Comparison of ENCODE assay signal across 22 cellular contexts in genomic region chr1:103063911-103064310, GRCh38. TPM values are rescaled to one million over a fixed set of nuclear protein-coding genes. Genes with fewer than 3 reads are reported as not detected.
"Had no signal": no experiment of that assay in that cellular context is flagged by ENCODE, and none has a peak within 500 bp of the region (broad histone marks: within the 10 kb centered on the region; RNA-seq: fewer than 3 reads in every experiment).

No MANE protein-coding gene starts in this region.

- DNase-seq: activated CD4-positive, alpha-beta T cell treated with anti-CD3 and anti-CD28 coated beads for 4 hours; activated CD4-positive, alpha-beta T cell treated with anti-CD3 and anti-CD28 coated beads, Interleukin-2, amount 50 U/mL, for 4 hours; activated naive CD4-positive, alpha-beta T cell; activated T-cell treated with anti-CD3 and anti-CD28 coated beads for 4 hours; activated T-cell treated with anti-CD3 and anti-CD28 coated beads, Interleukin-2, amount 50 U/mL, for 72 hours; aorta; body of pancreas; cortex of kidney; glutamatergic neuron; islet precursor cell; left ventricle myocardium superior; naive thymus-derived CD4-positive, alpha-beta T cell; stimulated activated naive CD4-positive, alpha-beta T cell treated with Interleukin-2 at 50 U/mL for 16 hours; T-helper 1 cell had no signal

- H3K9me3 ChIP-seq: body of pancreas, right atrium auricular region, spleen, tibial nerve had no signal

- H3K27ac ChIP-seq: body of pancreas, parathyroid adenoma, right atrium auricular region, spleen, tibial nerve, VCaP had no signal

- H3K9ac ChIP-seq: parathyroid adenoma had no signal

- H3K4me3 ChIP-seq: body of pancreas, right atrium auricular region, spleen, tibial nerve had no signal

- H3K79me2 ChIP-seq: parathyroid adenoma had no signal

- H3K27me3 ChIP-seq: body of pancreas, right atrium auricular region, spleen, tibial nerve had no signal

- H3K36me3 ChIP-seq: right atrium auricular region, spleen, tibial nerve had no signal

- H3K4me1 ChIP-seq: body of pancreas, parathyroid adenoma, right atrium auricular region, spleen, tibial nerve had no signal

- H2AFZ ChIP-seq: parathyroid adenoma had no signal

- ATAC-seq: activated naive CD4-positive, alpha-beta T cell treated with anti-CD3 and anti-CD28 coated beads, Interleukin-2, amount 50 U/mL, for 72 hours; activated T-cell treated with anti-CD3 and anti-CD28 coated beads, Interleukin-2, amount 50 U/mL, for 72 hours; body of pancreas; left ventricle myocardium superior; naive thymus-derived CD4-positive, alpha-beta T cell had no signal

RNA-seq across cellular contexts. Expression of gene COL11A1, which starts 44.4 kb away (rescaled TPM):
- total RNA-seq: activated naive CD4-positive, alpha-beta T cell treated with anti-CD3 and anti-CD28 coated beads, Interleukin-2, amount 50 U/mL, for 72 hours; activated T-cell treated with anti-CD3 and anti-CD28 coated beads, Interleukin-2, amount 50 U/mL, for 72 hours; endothelial cell of umbilical vein; naive thymus-derived CD4-positive, alpha-beta T cell; pulmonary artery endothelial cell had no signal
- polyA plus RNA-seq: aorta; endothelial cell of umbilical vein; naive thymus-derived CD4-positive, alpha-beta T cell had no signal
